1 cellular context compared by ENCODE assay signal in the genomic region with DNA sequence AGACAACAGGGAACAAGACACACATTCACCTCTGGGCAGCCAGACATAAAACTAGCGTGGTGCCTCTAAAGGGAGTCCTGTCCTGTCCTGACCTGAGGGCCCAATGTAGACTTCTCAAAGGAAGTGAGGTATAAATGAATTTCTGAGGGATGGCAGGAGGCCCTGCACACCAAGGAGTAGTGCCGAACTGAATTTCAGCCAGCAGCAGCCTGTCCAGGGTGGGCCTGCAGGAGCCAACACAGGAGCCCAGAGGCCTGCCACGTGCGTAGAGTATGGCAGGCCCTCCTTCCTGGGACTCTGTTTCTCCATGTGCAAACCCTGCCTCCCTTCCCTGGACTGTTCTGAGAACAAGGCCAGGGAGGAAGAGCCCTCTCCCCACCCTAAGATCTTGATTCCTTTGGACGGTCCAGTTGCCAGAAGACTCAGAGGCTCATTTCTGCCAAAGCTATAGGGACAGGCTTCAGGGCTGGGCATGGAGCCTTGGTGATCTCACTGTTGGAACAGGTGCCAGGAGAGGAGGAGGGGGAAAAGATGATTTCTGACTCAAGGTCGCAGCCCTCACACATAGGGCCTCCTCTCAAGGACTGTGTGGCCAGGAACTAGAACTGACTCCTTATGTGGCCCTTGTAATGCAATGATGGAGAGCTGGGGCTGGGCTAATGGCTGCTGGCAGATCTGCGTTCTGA.
TF ChIP-seq lines count a peak whose summit lies in the region.

No MANE protein-coding gene starts in this region.

TF ChIP-seq in SK-N-SH, 30 proteins besides CTCF, POLR2A, EP300 and RAD21 (continued from another document):
- TF ChIP-seq, protein P1, sequence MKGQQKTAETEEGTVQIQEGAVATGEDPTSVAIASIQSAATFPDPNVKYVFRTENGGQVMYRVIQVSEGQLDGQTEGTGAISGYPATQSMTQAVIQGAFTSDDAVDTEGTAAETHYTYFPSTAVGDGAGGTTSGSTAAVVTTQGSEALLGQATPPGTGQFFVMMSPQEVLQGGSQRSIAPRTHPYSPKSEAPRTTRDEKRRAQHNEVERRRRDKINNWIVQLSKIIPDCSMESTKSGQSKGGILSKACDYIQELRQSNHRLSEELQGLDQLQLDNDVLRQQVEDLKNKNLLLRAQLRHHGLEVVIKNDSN (IDR thresholded peaks at IDR 0.05; ENCODE audit: borderline replicate concordance, low read depth), result no peak
- TF ChIP-seq TCF12 (IDR thresholded peaks at IDR 0.05) (no peak), FOSL2 (IDR thresholded peaks at IDR 0.05; ENCODE audit: borderline replicate concordance, low read depth) (peak; percentile 12; the same call in 1 of the 2 replicates)
